16 cellular contexts compared by ENCODE assay signal in genomic region chr6:164507197-164507957, GRCh38.
A peak's percentile ranks its signal among the peaks of the same experiment; 100 is the strongest.
DNase-seq lines count a peak whose midpoint lies in the region; ATAC-seq and TF ChIP-seq lines count a peak whose summit lies in the region.
"Had no signal": no experiment of that assay in that cellular context is flagged by ENCODE, and none has a peak within 500 bp of the region (broad histone marks: within the 10 kb centered on the region; RNA-seq: fewer than 3 reads in every experiment).

No MANE protein-coding gene starts in this region.

- H3K9ac ChIP-seq in adipocyte (ENCODE audit: low read length): no peak overlapping the region

- no peaks in the 10 kb centered on the region for H3K36me3 Mint-ChIP-seq in mesothelial cell of epicardium
- no peaks in the 10 kb centered on the region for H3K36me3 Mint-ChIP-seq in naive thymus-derived CD8-positive, alpha-beta T cell

- H3K4me3 ChIP-seq in GM12865 (ENCODE audit: low read depth, low read length) (peak overlapping the region; percentile 25; the same call in 1 of the 2 replicates), adipocyte (ENCODE audit: low read length) (peak overlapping the region; percentile 54), aorta (ENCODE audit: low read length in 2 of 2) (no peak overlapping the region)
- H3K4me3 ChIP-seq: body of pancreas had no signal

- H3K9me3 ChIP-seq in adipocyte (ENCODE audit: control insufficient read depth, low read length) (no peaks in the 10 kb centered on the region), aorta (ENCODE audit: control insufficient read depth, low read length) (no peaks in the 10 kb centered on the region)
- H3K9me3 ChIP-seq: body of pancreas, vagina had no signal

- H3K4me1 ChIP-seq in adipocyte (ENCODE audit: control insufficient read depth, insufficient read depth, low read length): no peaks in the 10 kb centered on the region
- H3K4me1 ChIP-seq in aorta (ENCODE audit: control insufficient read depth in 1 of 2, insufficient read depth in 2 of 2, low read length in 2 of 2): no peaks in the 10 kb centered on the region
- H3K4me1 ChIP-seq: body of pancreas, vagina had no signal

- H3K9me3 Mint-ChIP-seq in mesothelial cell of epicardium: peaks cover 3% of the 10 kb centered on the region
- peaks cover 2 to 18% (median 10%) of the 10 kb centered on the region in 9 donors for H3K9me3 Mint-ChIP-seq in naive thymus-derived CD8-positive, alpha-beta T cell

- H3K27ac Mint-ChIP-seq in mesothelial cell of epicardium: no peak overlapping the region
- no peak overlapping the region for H3K27ac Mint-ChIP-seq in naive thymus-derived CD8-positive, alpha-beta T cell
- H3K27ac Mint-ChIP-seq: progenitor cell of endocrine pancreas; T-helper 2 cell treated with Interferon-gamma antibody and Interleukin-4, amounts not matched to agents 5 μg/mL and 100 μg/mL, for 36 hours had no signal

- H3K27me3 ChIP-seq in adipocyte (replicated peaks; ENCODE audit: control insufficient read depth, insufficient read depth, low read length) (no peaks in the 10 kb centered on the region), aorta (ENCODE audit: control insufficient read depth in 1 of 2, insufficient read depth in 2 of 2, low read length in 1 of 2) (no peaks in the 10 kb centered on the region)
- H3K27me3 ChIP-seq: body of pancreas, vagina had no signal

- H3K27me3 Mint-ChIP-seq in mesothelial cell of epicardium (ENCODE audit: low read depth): no peaks in the 10 kb centered on the region
- no peaks in the 10 kb centered on the region for H3K27me3 Mint-ChIP-seq in naive thymus-derived CD8-positive, alpha-beta T cell
- H3K27me3 Mint-ChIP-seq: progenitor cell of endocrine pancreas had no signal

- no peak for TF ChIP-seq CTCF in GM12865 (IDR thresholded peaks at IDR 0.05; ENCODE audit: insufficient read depth, low read depth, low read length, missing control alignments)
- no peak for TF ChIP-seq CTCF in mesothelial cell of epicardium (IDR thresholded peaks at IDR 0.05; ENCODE audit: unreplicated experiment)

- DNase-seq in GM12865 (ENCODE audit: low read depth) (peak; percentile 89), adipocyte (ENCODE audit: low read depth) (no peak), mesothelial cell of epicardium (ENCODE audit: low spot score in 2 of 2, unreplicated experiment in 2 of 2) (no peak), aorta (no peak)
- no peak for DNase-seq in naive thymus-derived CD8-positive, alpha-beta T cell
- DNase-seq: activated CD8-positive, alpha-beta memory T cell treated with anti-CD3 and anti-CD28 coated beads, Interleukin-2, amount 50 U/mL, for 48 hours; body of pancreas; erythroblast; IMR-90; NCI-H69 had no signal

- ATAC-seq in GM21526 (IDR thresholded peaks at IDR 0.05; ENCODE audit: low FRiP score, unreplicated experiment) (peak; percentile 92), HG03439 (IDR thresholded peaks at IDR 0.05; ENCODE audit: unreplicated experiment) (peak; percentile 48), GM19324 (IDR thresholded peaks at IDR 0.05; ENCODE audit: low FRiP score, unreplicated experiment) (no peak), aorta (ENCODE audit: low FRiP score) (no peak)
- ATAC-seq in naive thymus-derived CD8-positive, alpha-beta T cell: no peak
- ATAC-seq: body of pancreas had no signal

- intact Hi-C loops in aorta (cut with DNase I): no loop called here

- peaks cover 2% of the 10 kb centered on the region for H3K4me1 Mint-ChIP-seq in mesothelial cell of epicardium
- peaks cover 0 to 5% (median 0%) of the 10 kb centered on the region in 4 donors for H3K4me1 Mint-ChIP-seq in naive thymus-derived CD8-positive, alpha-beta T cell

- H3K4me3 Mint-ChIP-seq in mesothelial cell of epicardium: no peak overlapping the region
- H3K4me3 Mint-ChIP-seq in naive thymus-derived CD8-positive, alpha-beta T cell: no peak overlapping the region
- H3K4me3 Mint-ChIP-seq: T-helper 2 cell treated with Interferon-gamma antibody and Interleukin-4, amounts not matched to agents 5 μg/mL and 100 μg/mL, for 36 hours had no signal

- no peaks in the 10 kb centered on the region for H3K36me3 ChIP-seq in adipocyte (ENCODE audit: control insufficient read depth, insufficient read depth, low read length, severe bottlenecking)
- no peaks in the 10 kb centered on the region for H3K36me3 ChIP-seq in aorta (ENCODE audit: control insufficient read depth in 1 of 2, insufficient read depth in 2 of 2, low read length in 1 of 2)
- H3K36me3 ChIP-seq: vagina had no signal

- 37 to 38% methylated on average over 9 of the region's 9 CpGs for WGBS in aorta, 2 donors

- no peak overlapping the region for H3K27ac ChIP-seq in aorta (ENCODE audit: low read depth in 1 of 2, low read length in 2 of 2)
- H3K27ac ChIP-seq: body of pancreas, vagina had no signal

- POLR2A ChIA-PET in naive thymus-derived CD8-positive, alpha-beta T cell (lab: Charles Lee): no interaction called here

Comparison
In these comparisons a context has a peak if more than half of its experiments do, and no peak if none do; other contexts are left out.
1. H3K4me3 ChIP-seq: peak in GM12865 (single experiment) and adipocyte (single experiment); none in aorta (0 of 2).
2. ATAC-seq: peak in GM21526 (single experiment) and HG03439 (single experiment); none in GM19324 (single experiment), naive thymus-derived CD8-positive, alpha-beta T cell (0 of 2) and aorta (single experiment).